ENCODE assay signal across 8 cellular contexts in genomic region chr4:128854433-128854832, GRCh38. TPM values are rescaled to one million over a fixed set of nuclear protein-coding genes. Genes with fewer than 3 reads are reported as not detected.
DNase-seq lines count a peak whose midpoint lies in the region; ATAC-seq and TF ChIP-seq lines count a peak whose summit lies in the region.

No MANE protein-coding gene starts in this region.

- no peaks in the 10 kb centered on the region; the same call in 2 of the 3 replicates for H3K9me3 Mint-ChIP-seq in GM23338

- intact Hi-C loops in left ventricle myocardium inferior (cut with micrococcal nuclease): no loop called here

- in situ Hi-C loops in HAP-1 (cut with MboI; ENCODE audit: low sequenced_read_pairs): no loop called here

- peaks cover 7% of the 10 kb centered on the region for H3K4me1 ChIP-seq in GM23338 (ENCODE audit: insufficient read depth)
- H3K4me1 ChIP-seq in mesodermal cell (ENCODE audit: control insufficient read depth, insufficient read depth, low read length, poor library complexity, severe bottlenecking): peaks cover 18% of the 10 kb centered on the region
- peaks cover 27% of the 10 kb centered on the region for H3K4me1 ChIP-seq in left ventricle myocardium inferior
- H3K4me1 ChIP-seq in HAP-1: no peaks in the 10 kb centered on the region

- peaks cover 88% of the 10 kb centered on the region for H4K20me1 ChIP-seq in GM23338 (replicated peaks; ENCODE audit: insufficient read depth)

- ATAC-seq in GM18508 (IDR thresholded peaks at IDR 0.05; ENCODE audit: insufficient read depth, unreplicated experiment): peak; percentile 75
- no peak for ATAC-seq in GM23338

- H3K9me2 ChIP-seq in GM23338 (ENCODE audit: insufficient read depth): no peaks in the 10 kb centered on the region

- WGBS in mesodermal cell (ENCODE audit: insufficient coverage in 2 of 2), 2 experiments: 90 to 100% methylated on average over 1 to 2 of the region's 6 CpGs

- 0 out of 2 replicates have a peak overlapping the region, but pooled peaks have one; percentile 32 for H3K27ac Mint-ChIP-seq in GM23338

- H3K4me3 Mint-ChIP-seq in GM23338: no peak overlapping the region

- H3K9me3 ChIP-seq in mesodermal cell (ENCODE audit: control insufficient read depth, low read length) (no peaks in the 10 kb centered on the region), left ventricle myocardium inferior (replicated peaks) (no peaks in the 10 kb centered on the region), HAP-1 (no peaks in the 10 kb centered on the region)

- no peak overlapping the region for H2AFZ ChIP-seq in GM23338

- peaks cover 100% of the 10 kb centered on the region for H3K36me3 Mint-ChIP-seq in GM23338 (ENCODE audit: low read depth)

- H3K4me3 ChIP-seq in GM23338 (no peak overlapping the region), mesodermal cell (ENCODE audit: extremely low read depth, insufficient read depth, low read length, poor library complexity, severe bottlenecking) (no peak overlapping the region), left ventricle myocardium inferior (no peak overlapping the region), H7 (ENCODE audit: insufficient read depth, low read depth, low read length) (no peak overlapping the region), HAP-1 (no peak overlapping the region)

- DNase-seq in GM23338 (ENCODE audit: low spot score): no peak
- peak; percentile 70 to 84 for DNase-seq in NOMO-1 (lab: John Stamatoyannopoulos, UW; ENCODE audit: unreplicated experiment in 2 of 2)
- no peak for DNase-seq in left ventricle myocardium inferior
- no peak for DNase-seq in NCI-H2196 treated with DMSO at 0.1 percent for 48 hours (lab: John Stamatoyannopoulos, UW; ENCODE audit: unreplicated experiment)
- DNase-seq in H7: no peak
- no peak for DNase-seq in HAP-1 (ENCODE audit: low spot score in 2 of 2)

- H3K27me3 Mint-ChIP-seq in GM23338 (ENCODE audit: insufficient read depth, low read depth, poor library complexity): peaks cover 20% of the 10 kb centered on the region

- H3K4me2 ChIP-seq in GM23338: no peak overlapping the region

- no peaks in the 10 kb centered on the region for H3K27me3 ChIP-seq in GM23338 (ENCODE audit: insufficient read depth)
- H3K27me3 ChIP-seq in left ventricle myocardium inferior (ENCODE audit: low read depth): no peaks in the 10 kb centered on the region
- H3K27me3 ChIP-seq in H7 (ENCODE audit: control insufficient read depth, insufficient read depth, low read length): no peaks in the 10 kb centered on the region
- H3K27me3 ChIP-seq in HAP-1 (ENCODE audit: low read depth): no peaks in the 10 kb centered on the region

- H3F3A ChIP-seq in GM23338 (replicated peaks; ENCODE audit: low read depth): peaks cover 90% of the 10 kb centered on the region

- H3K4me1 Mint-ChIP-seq in GM23338: peaks cover 36% of the 10 kb centered on the region

- peak overlapping the region; percentile 91 for H3K27ac ChIP-seq in GM23338 (ENCODE audit: low read depth)
- H3K27ac ChIP-seq in mesodermal cell (ENCODE audit: low read depth, low read length, severe bottlenecking): peak overlapping the region; percentile 60
- no peak overlapping the region for H3K27ac ChIP-seq in left ventricle myocardium inferior (replicated peaks)

- peaks cover 98% of the 10 kb centered on the region for H3K79me2 ChIP-seq in GM23338 (replicated peaks; ENCODE audit: insufficient read depth)

- H3K36me3 ChIP-seq in GM23338 (ENCODE audit: insufficient read depth) (peaks cover 98% of the 10 kb centered on the region), mesodermal cell (ENCODE audit: control insufficient read depth, insufficient read depth, low read length) (peaks cover 96% of the 10 kb centered on the region), left ventricle myocardium inferior (peaks cover 89% of the 10 kb centered on the region), H7 (replicated peaks; ENCODE audit: control insufficient read depth, insufficient read depth, low read length) (peaks cover 62% of the 10 kb centered on the region), HAP-1 (replicated peaks) (peaks cover 89% of the 10 kb centered on the region)

- no peak for TF ChIP-seq CTCF in GM23338 (conservative IDR thresholded peaks at IDR 0.05; ENCODE audit: low read depth in 2 of 2)
- TF ChIP-seq CTCF in left ventricle myocardium inferior (IDR thresholded peaks at IDR 0.05; ENCODE audit: borderline replicate concordance): no peak

TF ChIP-seq in GM23338, 12 proteins besides CTCF, POLR2A, EP300 and RAD21 (continues in another document):
- TF ChIP-seq ZNF462 (CRISPR knock-in tag; IDR thresholded peaks at IDR 0.05) (no peak), EZH2phosphoT487 (IDR thresholded peaks at IDR 0.05; ENCODE audit: unreplicated experiment) (no peak), STAT1 (IDR thresholded peaks at IDR 0.05; ENCODE audit: unreplicated experiment) (no peak), ZNF331 (CRISPR knock-in tag; IDR thresholded peaks at IDR 0.05; ENCODE audit: low read depth) (no peak), JUNB (IDR thresholded peaks at IDR 0.05; ENCODE audit: unreplicated experiment) (no peak), POLR2AphosphoS5 (IDR thresholded peaks at IDR 0.05; ENCODE audit: low read depth) (no peak), CREB1 (CRISPR knock-in tag; IDR thresholded peaks at IDR 0.05; ENCODE audit: low read depth) (no peak), NANOG (IDR thresholded peaks at IDR 0.05; ENCODE audit: borderline replicate concordance) (no peak), EZH2 (IDR thresholded peaks at IDR 0.05; ENCODE audit: low read depth, unreplicated experiment) (no peak), ZNF114 (CRISPR knock-in tag; IDR thresholded peaks at IDR 0.05) (no peak)

RNA-seq across cellular contexts. Expression of gene JADE1, which starts 44.9 kb away (rescaled TPM):
- total RNA-seq in GM23338 (2014; rRNA removed; shearing (Covaris generic)): 156 and 158 TPM in 2 replicates
- 75.5 and 84.2 TPM in 2 replicates for polyA plus RNA-seq in GM23338 (2016; fragmentation: Nextera tagmentation; extraction: Ambion mirVana)
- 21.6 TPM for polyA plus RNA-seq in mesodermal cell (2013, experiment 1 of 2)
- 22.9 TPM for polyA plus RNA-seq in mesodermal cell (2013, experiment 2 of 2)
- total RNA-seq in left ventricle myocardium inferior: 22.1 TPM
- total RNA-seq in H7 (2014; rRNA removed; shearing (Covaris generic)): 33.8 and 43.5 TPM in 2 replicates

Comparison
In these comparisons a context has a peak if more than half of its experiments do, and no peak if none do; other contexts are left out.
1. DNase-seq: peak in NOMO-1 (2 of 2); none in GM23338 (single experiment), left ventricle myocardium inferior (single experiment), NCI-H2196 treated with DMSO at 0.1 percent for 48 hours (single experiment), H7 (single experiment) and HAP-1 (0 of 2).